Comparison of ENCODE assay signal across 1 cellular context in genomic region chr9:15400281-15400941, GRCh38.
TF ChIP-seq lines count a peak whose summit lies in the region.

No MANE protein-coding gene starts in this region.

TF ChIP-seq in IMR-90, 13 proteins besides CTCF, POLR2A, EP300 and RAD21:
- TF ChIP-seq NFE2L2 (IDR thresholded peaks at IDR 0.05; ENCODE audit: low read depth, low read length) (no peak), MAFK (IDR thresholded peaks at IDR 0.05; ENCODE audit: low read depth, low read length) (peak; percentile 10; the same call in 1 of the 2 replicates)
